17 cellular contexts compared by ENCODE assay signal in the genomic region with DNA sequence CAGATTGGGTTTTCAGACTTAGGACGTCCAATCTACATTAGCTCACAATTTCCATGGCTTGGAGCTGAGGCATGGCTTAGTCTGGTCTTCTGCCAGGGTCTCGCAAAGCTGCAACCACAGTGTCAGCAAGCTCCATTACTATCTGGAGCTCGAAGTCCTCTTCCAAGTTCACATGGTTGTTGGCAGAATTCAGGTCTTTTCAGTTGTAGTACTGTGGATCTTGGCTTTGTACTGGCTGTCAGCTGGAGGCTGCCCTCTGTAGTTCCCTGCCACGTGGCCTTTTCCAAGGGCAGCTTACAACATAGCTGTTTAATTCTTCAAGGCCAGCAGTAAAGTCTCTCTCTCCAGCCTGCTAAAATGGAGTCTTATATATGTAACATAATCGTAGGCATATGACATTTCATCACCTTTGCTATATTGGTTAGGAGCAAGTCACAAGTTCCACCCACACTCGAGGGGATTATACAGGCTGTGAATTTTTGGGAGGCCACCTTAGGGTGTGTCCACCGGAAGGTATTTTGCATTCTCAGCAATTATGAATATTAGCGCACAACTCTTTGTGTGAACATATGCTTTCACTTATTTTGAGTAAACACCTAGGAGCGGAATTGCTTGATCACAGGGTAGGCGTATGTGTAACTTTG. TPM values are rescaled to one million over a fixed set of nuclear protein-coding genes. Genes with fewer than 3 reads are reported as not detected.
A peak's percentile ranks its signal among the peaks of the same experiment; 100 is the strongest.
DNase-seq lines count a peak whose midpoint lies in the region; ATAC-seq and FAIRE-seq lines count a peak whose summit lies in the region.
"Had no signal": no experiment of that assay in that cellular context is flagged by ENCODE, and none has a peak within 500 bp of the region (broad histone marks: within the 10 kb centered on the region; RNA-seq: fewer than 3 reads in every experiment).

No MANE protein-coding gene starts in this region.

- peaks cover 17% of the 10 kb centered on the region for H3K27me3 Mint-ChIP-seq in activated CD4-positive, alpha-beta T cell treated with anti-CD3 and anti-CD28 coated beads for 36 hours
- peaks cover 8% of the 10 kb centered on the region for H3K27me3 Mint-ChIP-seq in activated CD4-positive, alpha-beta T cell treated with anti-CD3 and anti-CD28 coated beads, Interleukin-2, amount 10 ng/mL, durations not matched to agents 7 days and 5 days
- H3K27me3 Mint-ChIP-seq in activated naive CD8-positive, alpha-beta T cell treated with anti-CD3 and anti-CD28 coated beads, Interleukin-2, amount 50 U/mL, for 24 hours = peaks cover 3% of the 10 kb centered on the region

- no peak overlapping the region for H3K4me3 Mint-ChIP-seq in activated CD4-positive, alpha-beta T cell treated with anti-CD3 and anti-CD28 coated beads for 36 hours
- H3K4me3 Mint-ChIP-seq in activated CD4-positive, alpha-beta T cell treated with anti-CD3 and anti-CD28 coated beads, Interleukin-2, amount 10 ng/mL, durations not matched to agents 7 days and 5 days = no peak overlapping the region
- peak overlapping the region; percentile 57 for H3K4me3 Mint-ChIP-seq in activated naive CD8-positive, alpha-beta T cell treated with anti-CD3 and anti-CD28 coated beads, Interleukin-2, amount 50 U/mL, for 24 hours
- H3K4me3 Mint-ChIP-seq: immature natural killer cell had no signal

- in situ Hi-C loops in G401 (cut with HindIII; ENCODE audit: low sequenced_read_pairs) = no loop called here

- CTCF ChIA-PET in activated CD4-positive, alpha-beta T cell treated with anti-CD3 and anti-CD28 coated beads for 36 hours (lab: Charles Lee) = interaction anchor here (1.0 to 2.0 kb wide), 3 partner anchors 12 to 82 kb away, joined by 3 to 6 read pairs (median 4); no protein-coding TSS in a partner anchor
- CTCF ChIA-PET in activated CD4-positive, alpha-beta T cell treated with anti-CD3 and anti-CD28 coated beads, Interleukin-2, amount 10 ng/mL, durations not matched to agents 7 days and 5 days (lab: Charles Lee) = interaction anchor here (1.0 to 2.6 kb wide), 3 partner anchors 10 to 81 kb away, joined by 4 to 17 read pairs (median 4); no protein-coding TSS in a partner anchor

- intact Hi-C loops in activated CD4-positive, alpha-beta T cell treated with anti-CD3 and anti-CD28 coated beads for 36 hours (cut with DNase I, micrococcal nuclease) = loop anchor here (1.0 to 5.0 kb wide), 11 partner anchors 11 to 1306 kb away; no protein-coding TSS in a partner anchor

- peak; percentile 72 for ATAC-seq in activated CD4-positive, alpha-beta T cell treated with anti-CD3 and anti-CD28 coated beads for 36 hours
- ATAC-seq in GM19328 (IDR thresholded peaks at IDR 0.05; ENCODE audit: unreplicated experiment) (peak; percentile 21), HG03025 (IDR thresholded peaks at IDR 0.05; ENCODE audit: low FRiP score, unreplicated experiment) (peak; percentile 25), HG03460 (IDR thresholded peaks at IDR 0.05; ENCODE audit: unreplicated experiment) (no peak)
- peak; percentile 76 for ATAC-seq in activated naive CD8-positive, alpha-beta T cell treated with anti-CD3 and anti-CD28 coated beads, Interleukin-2, amount 50 U/mL, for 24 hours

- peak overlapping the region; percentile 88 for H3K27ac Mint-ChIP-seq in activated CD4-positive, alpha-beta T cell treated with anti-CD3 and anti-CD28 coated beads for 36 hours
- H3K27ac Mint-ChIP-seq in activated CD4-positive, alpha-beta T cell treated with anti-CD3 and anti-CD28 coated beads, Interleukin-2, amount 10 ng/mL, durations not matched to agents 7 days and 5 days = no peak overlapping the region
- H3K27ac Mint-ChIP-seq in activated naive CD8-positive, alpha-beta T cell treated with anti-CD3 and anti-CD28 coated beads, Interleukin-2, amount 50 U/mL, for 24 hours = peak overlapping the region; percentile 92
- H3K27ac Mint-ChIP-seq: immature natural killer cell had no signal

- peaks cover 3% of the 10 kb centered on the region for H3K9me3 Mint-ChIP-seq in activated CD4-positive, alpha-beta T cell treated with anti-CD3 and anti-CD28 coated beads for 36 hours (ENCODE audit: low read depth)
- peaks cover 21% of the 10 kb centered on the region for H3K9me3 Mint-ChIP-seq in activated CD4-positive, alpha-beta T cell treated with anti-CD3 and anti-CD28 coated beads, Interleukin-2, amount 10 ng/mL, durations not matched to agents 7 days and 5 days
- peaks cover 9% of the 10 kb centered on the region for H3K9me3 Mint-ChIP-seq in activated naive CD8-positive, alpha-beta T cell treated with anti-CD3 and anti-CD28 coated beads, Interleukin-2, amount 50 U/mL, for 24 hours

- no peak for FAIRE-seq in frontal cortex (lab: Jason Lieb, UNC)
- FAIRE-seq: A204.1 had no signal

- peaks cover 3% of the 10 kb centered on the region for H3K36me3 Mint-ChIP-seq in activated CD4-positive, alpha-beta T cell treated with anti-CD3 and anti-CD28 coated beads for 36 hours (ENCODE audit: low read depth)
- H3K36me3 Mint-ChIP-seq in activated CD4-positive, alpha-beta T cell treated with anti-CD3 and anti-CD28 coated beads, Interleukin-2, amount 10 ng/mL, durations not matched to agents 7 days and 5 days (ENCODE audit: low read depth) = peaks cover 9% of the 10 kb centered on the region
- H3K36me3 Mint-ChIP-seq in activated naive CD8-positive, alpha-beta T cell treated with anti-CD3 and anti-CD28 coated beads, Interleukin-2, amount 50 U/mL, for 24 hours (ENCODE audit: low read depth) = peaks cover 9% of the 10 kb centered on the region
- H3K36me3 Mint-ChIP-seq: immature natural killer cell had no signal

- peak; percentile 60 for DNase-seq in activated CD4-positive, alpha-beta T cell treated with anti-CD3 and anti-CD28 coated beads for 36 hours
- DNase-seq in activated CD4-positive, alpha-beta T cell treated with anti-CD3 and anti-CD28 coated beads, Interleukin-2, amount 10 ng/mL, durations not matched to agents 7 days and 5 days = no peak
- DNase-seq in activated naive CD8-positive, alpha-beta T cell treated with anti-CD3 and anti-CD28 coated beads, Interleukin-2, amount 50 U/mL, for 24 hours = peak; percentile 16
- no peak for DNase-seq in frontal cortex (ENCODE audit: low spot score in 2 of 2)
- DNase-seq in G401 (ENCODE audit: low spot score) = no peak
- DNase-seq: amygdala, Caco-2, dorsolateral prefrontal cortex, immature natural killer cell, KG1, NCI-H1694 treated with DMSO at 0.1 percent for 48 hours, NCI-H748 treated with DMSO at 0.1 percent for 48 hours, thyroid gland had no signal

- peaks cover 18% of the 10 kb centered on the region for H3K4me1 Mint-ChIP-seq in activated CD4-positive, alpha-beta T cell treated with anti-CD3 and anti-CD28 coated beads for 36 hours
- H3K4me1 Mint-ChIP-seq in activated CD4-positive, alpha-beta T cell treated with anti-CD3 and anti-CD28 coated beads, Interleukin-2, amount 10 ng/mL, durations not matched to agents 7 days and 5 days = peaks cover 11% of the 10 kb centered on the region
- peaks cover 27% of the 10 kb centered on the region for H3K4me1 Mint-ChIP-seq in activated naive CD8-positive, alpha-beta T cell treated with anti-CD3 and anti-CD28 coated beads, Interleukin-2, amount 50 U/mL, for 24 hours
- H3K4me1 Mint-ChIP-seq: immature natural killer cell had no signal

- POLR2A ChIA-PET in activated CD4-positive, alpha-beta T cell treated with anti-CD3 and anti-CD28 coated beads for 36 hours (lab: Charles Lee) = interaction anchor here (0.6 to 2.1 kb wide), 4 partner anchors 12 to 50 kb away, joined by 3 to 10 read pairs (median 6); partner anchors contain the start of gene EPC2
- POLR2A ChIA-PET in activated CD4-positive, alpha-beta T cell treated with anti-CD3 and anti-CD28 coated beads, Interleukin-2, amount 10 ng/mL, durations not matched to agents 7 days and 5 days (lab: Charles Lee) = no interaction called here

RNA-seq across cellular contexts. Expression of gene EPC2, which starts 41.5 kb away (rescaled TPM):
- 10 to 100 TPM; 20.8 to 25.7 TPM for total RNA-seq in activated CD4-positive, alpha-beta T cell treated with anti-CD3 and anti-CD28 coated beads for 36 hours
- total RNA-seq in activated CD4-positive, alpha-beta T cell treated with anti-CD3 and anti-CD28 coated beads, Interleukin-2, amount 10 ng/mL, durations not matched to agents 7 days and 5 days = 10 to 100 TPM; 32.0 to 38.1 TPM
- total RNA-seq in frontal cortex = 106 TPM
- total RNA-seq in G401 (2014; rRNA removed; shearing (Covaris generic)) = 10.8 and 16.7 TPM in 2 replicates

Comparison
In these comparisons a context has a peak if more than half of its experiments do, and no peak if none do; other contexts are left out.
1. DNase-seq: peak in activated CD4-positive, alpha-beta T cell treated with anti-CD3 and anti-CD28 coated beads for 36 hours (single experiment) and activated naive CD8-positive, alpha-beta T cell treated with anti-CD3 and anti-CD28 coated beads, Interleukin-2, amount 50 U/mL, for 24 hours (single experiment); none in activated CD4-positive, alpha-beta T cell treated with anti-CD3 and anti-CD28 coated beads, Interleukin-2, amount 10 ng/mL, durations not matched to agents 7 days and 5 days (single experiment), frontal cortex (0 of 2) and G401 (single experiment).